20 cellular contexts compared by ENCODE assay signal in genomic region chr11:2222479-2222878, GRCh38. TPM values are rescaled to one million over a fixed set of nuclear protein-coding genes. Genes with fewer than 3 reads are reported as not detected.
"Had no signal": no experiment of that assay in that cellular context is flagged by ENCODE, and none has a peak within 500 bp of the region (broad histone marks: within the 10 kb centered on the region; RNA-seq: fewer than 3 reads in every experiment).

No MANE protein-coding gene starts in this region.

- H3K9me3 ChIP-seq: lower lobe of right lung, pancreas had no signal

- H3K27me3 ChIP-seq: pancreas had no signal

- H3K36me3 ChIP-seq: cardiac muscle cell, esophagus squamous epithelium, gastroesophageal sphincter, heart right ventricle, lower lobe of right lung, pancreas, tibial artery had no signal

- DNase-seq: activated CD4-positive, alpha-beta T cell treated with anti-CD3 and anti-CD28 coated beads, Interleukin-2, amount 50 U/mL, for 4 hours; activated CD4-positive, CD25-positive, alpha-beta regulatory T cell treated with anti-CD3 and anti-CD28 coated beads, Interleukin-2, amount 50 U/mL, for 72 hours; activated effector memory CD4-positive, alpha-beta T cell treated with anti-CD3 and anti-CD28 coated beads, Interleukin-2, amount 50 U/mL, for 16 hours; activated T-cell treated with anti-CD3 and anti-CD28 coated beads, Interleukin-2, amount 50 U/mL, for 72 hours; effector CD8-positive, alpha-beta T cell; esophagus squamous epithelium; heart right ventricle; lower lobe of right lung; natural killer cell; pancreas; stimulated activated CD4-positive, alpha-beta T cell treated with anti-CD3 and anti-CD28 coated beads, Interleukin-2, amount 100 ng/mL, for 24 hours; stimulated activated naive CD4-positive, alpha-beta T cell treated with Interleukin-2 at 50 U/mL for 16 hours; tibial artery had no signal

- H3K4me1 ChIP-seq: gastroesophageal sphincter, heart right ventricle, lower lobe of right lung, pancreas, tibial artery had no signal

- H3K4me3 ChIP-seq: cardiac muscle cell, esophagus squamous epithelium, gastroesophageal sphincter, heart right ventricle, lower lobe of right lung, pancreas, tibial artery had no signal

- ATAC-seq: activated T-cell treated with anti-CD3 and anti-CD28 coated beads, Interleukin-2, amount 50 U/mL, for 72 hours; gastroesophageal sphincter; heart right ventricle; lower lobe of right lung; natural killer cell had no signal

RNA-seq across cellular contexts. Expression of gene ASCL2, which starts 47.9 kb away (rescaled TPM):
- total RNA-seq: cardiac muscle cell, chondrocyte, endothelial cell of umbilical vein had no signal

RNA-seq across cellular contexts. Expression of gene TH, which starts 50.9 kb away (rescaled TPM):
- total RNA-seq: activated CD8-positive, alpha-beta memory T cell treated with anti-CD3 and anti-CD28 coated beads for 36 hours; activated T-cell treated with anti-CD3 and anti-CD28 coated beads, Interleukin-2, amount 50 U/mL, for 72 hours; cardiac muscle cell; chondrocyte; endothelial cell of umbilical vein; heart right ventricle; lower lobe of right lung; mesenteric fat pad; natural killer cell; subcutaneous adipose tissue had no signal
